ENCODE assay signal across 8 cellular contexts in the genomic region with DNA sequence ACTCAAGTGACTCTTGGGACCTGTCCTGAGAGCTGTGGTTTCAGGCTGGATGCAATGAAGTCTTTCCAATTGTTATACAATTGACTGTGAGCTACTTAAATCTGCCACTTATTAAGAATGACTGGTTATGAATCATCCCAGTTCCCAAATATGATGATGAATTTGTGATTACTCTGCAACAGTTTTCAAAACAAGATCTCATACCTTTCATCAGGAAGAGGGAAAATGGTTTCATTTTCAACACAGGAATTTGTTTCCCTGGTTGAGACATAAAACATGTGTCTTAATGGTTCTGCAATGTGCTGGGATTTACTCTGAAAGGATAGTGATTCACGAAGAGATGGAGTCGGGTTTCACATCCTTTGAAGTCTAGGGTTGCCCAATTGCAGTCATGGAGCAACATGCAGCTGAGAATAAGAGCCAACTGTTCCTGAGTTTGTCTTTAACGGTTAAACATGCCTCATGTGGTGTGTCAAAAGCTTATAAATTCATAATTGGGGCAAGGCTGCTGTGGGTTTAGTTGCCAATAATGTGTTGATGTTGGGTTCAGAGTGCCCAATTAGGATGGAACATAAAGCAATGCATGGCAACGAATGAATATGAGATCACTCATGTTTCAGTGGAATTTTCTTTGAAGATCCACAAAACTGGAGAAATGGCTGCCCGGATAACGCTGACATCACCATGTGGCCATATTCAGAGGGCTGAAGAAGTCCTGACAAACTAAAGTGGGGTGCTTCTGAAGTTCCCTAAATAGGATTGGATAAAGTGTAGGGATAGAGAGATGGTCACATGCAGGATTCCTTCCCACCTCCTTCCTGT. TPM values are rescaled to one million over a fixed set of nuclear protein-coding genes. Genes with fewer than 3 reads are reported as not detected.
DNase-seq lines count a peak whose midpoint lies in the region; ATAC-seq and TF ChIP-seq lines count a peak whose summit lies in the region.

No MANE protein-coding gene starts in this region.

- H3K4me3 ChIP-seq in esophagus (ENCODE audit: low read depth in 1 of 2, low read length in 2 of 2), result no peak overlapping the region
- no peak overlapping the region for H3K4me3 ChIP-seq in prostate gland

- H3K27ac ChIP-seq in esophagus (ENCODE audit: low read depth in 2 of 2, low read length in 1 of 2) (peak overlapping the region; percentile 78 to 86), prostate gland (peak overlapping the region; percentile 22 to 33)

- H3K27me3 ChIP-seq in esophagus (ENCODE audit: control insufficient read depth in 1 of 2, insufficient read depth in 2 of 2, low read length in 2 of 2) (no peaks in the 10 kb centered on the region), prostate gland (replicated peaks; ENCODE audit: insufficient read depth) (no peaks in the 10 kb centered on the region)

- TF ChIP-seq POLR2A in prostate gland (IDR thresholded peaks at IDR 0.05), result no peak

- peak; percentile 97 for DNase-seq in EH (ENCODE audit: low read depth)
- peak; percentile 70 for DNase-seq in NCI-H2196 (lab: John Stamatoyannopoulos, UW; ENCODE audit: unreplicated experiment)
- peak; percentile 66 for DNase-seq in prostate gland (ENCODE audit: low spot score)
- DNase-seq in NCI-H146 treated with DMSO at 0.1 percent for 48 hours (lab: John Stamatoyannopoulos, UW; ENCODE audit: unreplicated experiment), result no peak
- DNase-seq in NK-92 (lab: John Stamatoyannopoulos, UW; ENCODE audit: unreplicated experiment), result no peak
- no peak for DNase-seq in NAMALWA (ENCODE audit: low spot score)

- intact Hi-C loops in prostate gland (cut with DNase I), result no loop called here

- no peak for TF ChIP-seq CTCF in prostate gland (IDR thresholded peaks at IDR 0.05)

- WGBS in esophagus, 2 donors, result 29 to 35% methylated on average over 6 of the region's 6 CpGs
- WGBS in prostate gland, result 23% methylated on average over 6 of the region's 6 CpGs

- H3K4me1 ChIP-seq in esophagus (ENCODE audit: control insufficient read depth in 2 of 2, insufficient read depth in 2 of 2, low read length in 1 of 2) (peaks cover 0 to 4% of the 10 kb centered on the region in 2 donors), prostate gland (replicated peaks) (no peaks in the 10 kb centered on the region)

- no peak for ATAC-seq in HG03460 (IDR thresholded peaks at IDR 0.05; ENCODE audit: unreplicated experiment)

- H3K9me3 ChIP-seq in esophagus (ENCODE audit: control insufficient read depth in 2 of 2, insufficient read depth in 1 of 2, low read depth in 1 of 2, low read length in 1 of 2), result no peaks in the 10 kb centered on the region
- no peaks in the 10 kb centered on the region for H3K9me3 ChIP-seq in prostate gland

- H3K36me3 ChIP-seq in esophagus (ENCODE audit: control insufficient read depth in 2 of 2, insufficient read depth in 2 of 2, low read length in 1 of 2) (peaks cover 0 to 2% of the 10 kb centered on the region in 2 donors), prostate gland (no peaks in the 10 kb centered on the region)

RNA-seq across cellular contexts. Expression of gene CYP24A1, which starts 41.0 kb away (rescaled TPM):
- 1 to 10 TPM in 1 of 2 donors, under 1 TPM in 1; 0.39 to 1.6 TPM for polyA plus RNA-seq in esophagus
- 1 to 10 TPM in 1 of 2 donors, not detected in 1; 1.9 TPM for total RNA-seq in prostate gland

Comparison
In these comparisons a context has a peak if more than half of its experiments do, and no peak if none do; other contexts are left out.
1. DNase-seq: peak in EH (single experiment), NCI-H2196 (single experiment) and prostate gland (single experiment); none in NCI-H146 treated with DMSO at 0.1 percent for 48 hours (single experiment), NK-92 (single experiment) and NAMALWA (single experiment).